ENCODE assay signal across 22 cellular contexts in the genomic region with DNA sequence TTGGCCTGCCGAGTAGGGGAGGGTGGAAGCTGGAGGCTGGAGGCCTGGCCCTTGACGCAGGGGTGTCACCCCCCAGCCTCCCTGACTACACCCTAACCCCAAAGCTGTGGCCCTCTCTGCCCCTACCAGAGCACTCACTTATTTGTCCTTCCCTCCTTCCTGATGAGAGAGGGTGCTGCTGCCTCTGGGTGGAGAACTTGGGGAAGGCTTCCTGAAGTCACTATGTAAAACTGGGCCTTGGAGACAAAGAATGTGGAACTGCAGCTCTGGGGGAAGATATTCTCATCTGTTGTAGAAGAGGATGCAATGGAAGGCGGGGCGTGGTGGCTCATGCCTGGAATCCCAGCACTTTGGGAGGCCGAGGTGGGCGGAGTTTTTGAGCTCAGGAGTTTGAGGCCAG.
DNase-seq lines count a peak whose midpoint lies in the region; ATAC-seq and TF ChIP-seq lines count a peak whose summit lies in the region.
"Had no signal": no experiment of that assay in that cellular context is flagged by ENCODE, and none has a peak within 500 bp of the region (broad histone marks: within the 10 kb centered on the region; RNA-seq: fewer than 3 reads in every experiment).

No MANE protein-coding gene starts in this region.

- no peaks in the 10 kb centered on the region for H3K23me2 ChIP-seq in H9 (ENCODE audit: insufficient read length, low read depth, low read length, poor library complexity, severe bottlenecking)

- H3K4me2 ChIP-seq in H9 (ENCODE audit: insufficient read depth, insufficient read length, low read length), result no peak overlapping the region
- H3K4me2 ChIP-seq: BLaER1 had no signal

- H3K79me2 ChIP-seq in H9 (ENCODE audit: insufficient read depth, low read length), result no peaks in the 10 kb centered on the region

- DNase-seq in ELF-1 (ENCODE audit: low read depth, low spot score) (peak; percentile 32), H9 (peak; percentile 50), ecto neural progenitor cell (ENCODE audit: low spot score) (peak; percentile 35), left lobe of liver (ENCODE audit: low spot score) (peak; percentile 19), amygdala (lab: John Stamatoyannopoulos, UW) (no peak), DMS153 (lab: John Stamatoyannopoulos, UW) (no peak)
- no peak for DNase-seq in activated effector memory CD4-positive, alpha-beta T cell treated with anti-CD3 and anti-CD28 coated beads, Interleukin-2, amount 50 U/mL, for 16 hours
- DNase-seq: Calu3; CD4-positive, alpha-beta memory T cell; DMS53; EL; HFFc6; KBM-7; NCI-H1417 treated with DMSO at 0.1 percent for 48 hours; NCI-H187 treated with DMSO at 0.1 percent for 48 hours; NCI-H345; NCI-H524 treated with DMSO at 0.1 percent for 48 hours had no signal

- no peak overlapping the region for H4K5ac ChIP-seq in H9 (ENCODE audit: insufficient read length, low read depth, low read length)

- no peak overlapping the region for H2BK15ac ChIP-seq in H9 (ENCODE audit: low read depth, low read length)

- H3K36me3 Mint-ChIP-seq in H9 (ENCODE audit: insufficient read depth in 1 of 3, low read depth in 3 of 3), result no peaks in the 10 kb centered on the region
- H3K36me3 Mint-ChIP-seq: CD4-positive, alpha-beta memory T cell had no signal

- no peak overlapping the region for H3K4ac ChIP-seq in H9 (ENCODE audit: low read depth, low read length)

- no peaks in the 10 kb centered on the region for H3K27me3 Mint-ChIP-seq in H9 (ENCODE audit: low read depth)

- no peak overlapping the region; a peak in 1 of 7 replicates for H3K27ac Mint-ChIP-seq in H9
- H3K27ac Mint-ChIP-seq: CD4-positive, alpha-beta memory T cell; HFFc6 had no signal

- H3K27me3 ChIP-seq in H9 (ENCODE audit: insufficient read depth, low read length), result no peaks in the 10 kb centered on the region
- H3K27me3 ChIP-seq: BLaER1, SJSA1 had no signal

- no peak overlapping the region for H4K91ac ChIP-seq in H9 (ENCODE audit: insufficient read length, low read depth, low read length)

- H3K9ac ChIP-seq in H9 (ENCODE audit: extremely low read depth, insufficient read length, low read length), result no peak overlapping the region
- H3K9ac ChIP-seq: BLaER1 had no signal

- H2BK12ac ChIP-seq in H9 (ENCODE audit: insufficient read length, low read depth, low read length), result no peak overlapping the region

- no peak overlapping the region for H3K23ac ChIP-seq in H9 (ENCODE audit: insufficient read length, low read depth, low read length)

- no peaks in the 10 kb centered on the region; a peak in 1 of 5 replicates for H3K9me3 Mint-ChIP-seq in H9

- no peak overlapping the region for H3T11ph ChIP-seq in H9 (ENCODE audit: low read length)

- no peak overlapping the region for H2BK20ac ChIP-seq in H9 (ENCODE audit: low read depth, low read length, poor library complexity, severe bottlenecking)

- no peak overlapping the region; the same call in 1 of the 2 replicates for H3K14ac ChIP-seq in H9 (ENCODE audit: insufficient read depth, low read length)

- no peaks in the 10 kb centered on the region for H3K9me3 ChIP-seq in H9 (ENCODE audit: control insufficient read depth, low read depth, low read length)
- H3K9me3 ChIP-seq: BLaER1, SJSA1 had no signal

- H2BK5ac ChIP-seq in H9 (ENCODE audit: insufficient read length, low read length), result no peak overlapping the region

- no peak overlapping the region for H2AK5ac ChIP-seq in H9 (ENCODE audit: insufficient read length, low read length)

- no peak overlapping the region for H3K27ac ChIP-seq in H9 (ENCODE audit: insufficient read length, low read depth, low read length)
- H3K27ac ChIP-seq: BLaER1, SJSA1 had no signal

- ATAC-seq in left lobe of liver (no peak), GM21529 (IDR thresholded peaks at IDR 0.05; ENCODE audit: unreplicated experiment) (no peak)
- ATAC-seq: HepG2, Panc1 had no signal

- H3K4me1 ChIP-seq in H9 (ENCODE audit: insufficient read depth, low read length), result no peaks in the 10 kb centered on the region
- H3K4me1 ChIP-seq: BLaER1, SJSA1 had no signal

- H3K18ac ChIP-seq in H9 (ENCODE audit: insufficient read length, low read depth, low read length), result no peak overlapping the region

- H3K4me3 Mint-ChIP-seq in H9, result no peak overlapping the region
- H3K4me3 Mint-ChIP-seq: CD4-positive, alpha-beta memory T cell; HFFc6 had no signal

- H3K4me1 Mint-ChIP-seq in H9, result peaks cover 0 to 3% of the 10 kb centered on the region in 2 experiments; a peak in 2 of 4 replicates
- H3K4me1 Mint-ChIP-seq: CD4-positive, alpha-beta memory T cell had no signal

- no peak overlapping the region for H3K56ac ChIP-seq in H9 (ENCODE audit: insufficient read length, low read depth, low read length)

- H4K20me1 ChIP-seq in H9 (ENCODE audit: control insufficient read depth, insufficient read depth, insufficient read length), result no peaks in the 10 kb centered on the region
- H4K20me1 ChIP-seq: BLaER1 had no signal

- H3K79me1 ChIP-seq in H9 (ENCODE audit: insufficient read depth, low read depth, low read length, poor library complexity, severe bottlenecking), result no peaks in the 10 kb centered on the region

- no peak overlapping the region for H2AFZ ChIP-seq in H9 (ENCODE audit: low read length)

- WGBS in H9 (ENCODE audit: extremely low coverage, insufficient read length, low lambda C conversion rate), result no CpG with 5 or more reads among the region's 6 CpGs

- no peak for TF ChIP-seq CTCF in H9 (conservative IDR thresholded peaks at IDR 0.05)

- no peak overlapping the region for H4K8ac ChIP-seq in H9 (replicated peaks; ENCODE audit: insufficient read length, low read depth, low read length)

- no peak overlapping the region for H2BK120ac ChIP-seq in H9 (ENCODE audit: low read depth, low read length, poor library complexity, severe bottlenecking)

Comparison
In these comparisons a context has a peak if more than half of its experiments do, and no peak if none do; other contexts are left out.
1. DNase-seq: peak in ELF-1 (single experiment), H9 (single experiment), ecto neural progenitor cell (single experiment) and left lobe of liver (single experiment); none in amygdala (0 of 56), DMS153 (single experiment) and activated effector memory CD4-positive, alpha-beta T cell treated with anti-CD3 and anti-CD28 coated beads, Interleukin-2, amount 50 U/mL, for 16 hours (single experiment).